ENCODE assay signal across 1 cellular context in genomic region chr4:10185518-10186227, GRCh38.
TF ChIP-seq lines count a peak whose summit lies in the region.

No MANE protein-coding gene starts in this region.

TF ChIP-seq in K562, 482 proteins besides CTCF, POLR2A, EP300 and RAD21 (continued from another document and continues in another):
- TF ChIP-seq CBX5 (IDR thresholded peaks at IDR 0.05; ENCODE audit: borderline replicate concordance, low read depth) (no peak), ARID3B (CRISPR knock-in tag; IDR thresholded peaks at IDR 0.05; ENCODE audit: borderline replicate concordance) (no peak), ZNF76 (CRISPR knock-in tag; IDR thresholded peaks at IDR 0.05; ENCODE audit: borderline replicate concordance) (no peak), RERE (CRISPR knock-in tag; IDR thresholded peaks at IDR 0.05; ENCODE audit: borderline replicate concordance) (no peak), XRCC5 (IDR thresholded peaks at IDR 0.05; ENCODE audit: low read depth, low read length) (no peak), TAL1 (IDR thresholded peaks at IDR 0.05) (peak; percentile 43; the same call in 1 of the 2 replicates), TOE1 (IDR thresholded peaks at IDR 0.05; ENCODE audit: borderline replicate concordance) (peak; percentile 70; the same call in 1 of the 2 replicates), TOE1 (CRISPR knock-in tag; IDR thresholded peaks at IDR 0.05; ENCODE audit: borderline replicate concordance, low read depth) (no peak), FOXP4 (CRISPR knock-in tag; IDR thresholded peaks at IDR 0.05; ENCODE audit: borderline replicate concordance) (no peak), TFAP4 (CRISPR knock-in tag; IDR thresholded peaks at IDR 0.05; ENCODE audit: borderline replicate concordance) (peak; percentile 24; the same call in 1 of the 2 replicates), ZNF311 (CRISPR knock-in tag; IDR thresholded peaks at IDR 0.05) (peak; percentile 54; the same call in 1 of the 2 replicates), STAT5A (IDR thresholded peaks at IDR 0.05; ENCODE audit: borderline replicate concordance, low read length) (peak; percentile 34; the same call in 1 of the 2 replicates), ZNF280A (IDR thresholded peaks at IDR 0.05; ENCODE audit: low read depth, partially characterized antibody) (no peak), DACH1 (IDR thresholded peaks at IDR 0.05; ENCODE audit: partially characterized antibody) (no peak)
- TF ChIP-seq, protein P1, sequence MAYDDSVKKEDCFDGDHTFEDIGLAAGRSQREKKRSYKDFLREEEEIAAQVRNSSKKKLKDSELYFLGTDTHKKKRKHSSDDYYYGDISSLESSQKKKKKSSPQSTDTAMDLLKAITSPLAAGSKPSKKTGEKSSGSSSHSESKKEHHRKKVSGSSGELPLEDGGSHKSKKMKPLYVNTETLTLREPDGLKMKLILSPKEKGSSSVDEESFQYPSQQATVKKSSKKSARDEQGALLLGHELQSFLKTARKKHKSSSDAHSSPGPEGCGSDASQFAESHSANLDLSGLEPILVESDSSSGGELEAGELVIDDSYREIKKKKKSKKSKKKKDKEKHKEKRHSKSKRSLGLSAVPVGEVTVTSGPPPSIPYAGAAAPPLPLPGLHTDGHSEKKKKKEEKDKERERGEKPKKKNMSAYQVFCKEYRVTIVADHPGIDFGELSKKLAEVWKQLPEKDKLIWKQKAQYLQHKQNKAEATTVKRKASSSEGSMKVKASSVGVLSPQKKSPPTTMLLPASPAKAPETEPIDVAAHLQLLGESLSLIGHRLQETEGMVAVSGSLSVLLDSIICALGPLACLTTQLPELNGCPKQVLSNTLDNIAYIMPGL (CRISPR knock-in tag; IDR thresholded peaks at IDR 0.05) = no peak
- TF ChIP-seq, protein P2, sequence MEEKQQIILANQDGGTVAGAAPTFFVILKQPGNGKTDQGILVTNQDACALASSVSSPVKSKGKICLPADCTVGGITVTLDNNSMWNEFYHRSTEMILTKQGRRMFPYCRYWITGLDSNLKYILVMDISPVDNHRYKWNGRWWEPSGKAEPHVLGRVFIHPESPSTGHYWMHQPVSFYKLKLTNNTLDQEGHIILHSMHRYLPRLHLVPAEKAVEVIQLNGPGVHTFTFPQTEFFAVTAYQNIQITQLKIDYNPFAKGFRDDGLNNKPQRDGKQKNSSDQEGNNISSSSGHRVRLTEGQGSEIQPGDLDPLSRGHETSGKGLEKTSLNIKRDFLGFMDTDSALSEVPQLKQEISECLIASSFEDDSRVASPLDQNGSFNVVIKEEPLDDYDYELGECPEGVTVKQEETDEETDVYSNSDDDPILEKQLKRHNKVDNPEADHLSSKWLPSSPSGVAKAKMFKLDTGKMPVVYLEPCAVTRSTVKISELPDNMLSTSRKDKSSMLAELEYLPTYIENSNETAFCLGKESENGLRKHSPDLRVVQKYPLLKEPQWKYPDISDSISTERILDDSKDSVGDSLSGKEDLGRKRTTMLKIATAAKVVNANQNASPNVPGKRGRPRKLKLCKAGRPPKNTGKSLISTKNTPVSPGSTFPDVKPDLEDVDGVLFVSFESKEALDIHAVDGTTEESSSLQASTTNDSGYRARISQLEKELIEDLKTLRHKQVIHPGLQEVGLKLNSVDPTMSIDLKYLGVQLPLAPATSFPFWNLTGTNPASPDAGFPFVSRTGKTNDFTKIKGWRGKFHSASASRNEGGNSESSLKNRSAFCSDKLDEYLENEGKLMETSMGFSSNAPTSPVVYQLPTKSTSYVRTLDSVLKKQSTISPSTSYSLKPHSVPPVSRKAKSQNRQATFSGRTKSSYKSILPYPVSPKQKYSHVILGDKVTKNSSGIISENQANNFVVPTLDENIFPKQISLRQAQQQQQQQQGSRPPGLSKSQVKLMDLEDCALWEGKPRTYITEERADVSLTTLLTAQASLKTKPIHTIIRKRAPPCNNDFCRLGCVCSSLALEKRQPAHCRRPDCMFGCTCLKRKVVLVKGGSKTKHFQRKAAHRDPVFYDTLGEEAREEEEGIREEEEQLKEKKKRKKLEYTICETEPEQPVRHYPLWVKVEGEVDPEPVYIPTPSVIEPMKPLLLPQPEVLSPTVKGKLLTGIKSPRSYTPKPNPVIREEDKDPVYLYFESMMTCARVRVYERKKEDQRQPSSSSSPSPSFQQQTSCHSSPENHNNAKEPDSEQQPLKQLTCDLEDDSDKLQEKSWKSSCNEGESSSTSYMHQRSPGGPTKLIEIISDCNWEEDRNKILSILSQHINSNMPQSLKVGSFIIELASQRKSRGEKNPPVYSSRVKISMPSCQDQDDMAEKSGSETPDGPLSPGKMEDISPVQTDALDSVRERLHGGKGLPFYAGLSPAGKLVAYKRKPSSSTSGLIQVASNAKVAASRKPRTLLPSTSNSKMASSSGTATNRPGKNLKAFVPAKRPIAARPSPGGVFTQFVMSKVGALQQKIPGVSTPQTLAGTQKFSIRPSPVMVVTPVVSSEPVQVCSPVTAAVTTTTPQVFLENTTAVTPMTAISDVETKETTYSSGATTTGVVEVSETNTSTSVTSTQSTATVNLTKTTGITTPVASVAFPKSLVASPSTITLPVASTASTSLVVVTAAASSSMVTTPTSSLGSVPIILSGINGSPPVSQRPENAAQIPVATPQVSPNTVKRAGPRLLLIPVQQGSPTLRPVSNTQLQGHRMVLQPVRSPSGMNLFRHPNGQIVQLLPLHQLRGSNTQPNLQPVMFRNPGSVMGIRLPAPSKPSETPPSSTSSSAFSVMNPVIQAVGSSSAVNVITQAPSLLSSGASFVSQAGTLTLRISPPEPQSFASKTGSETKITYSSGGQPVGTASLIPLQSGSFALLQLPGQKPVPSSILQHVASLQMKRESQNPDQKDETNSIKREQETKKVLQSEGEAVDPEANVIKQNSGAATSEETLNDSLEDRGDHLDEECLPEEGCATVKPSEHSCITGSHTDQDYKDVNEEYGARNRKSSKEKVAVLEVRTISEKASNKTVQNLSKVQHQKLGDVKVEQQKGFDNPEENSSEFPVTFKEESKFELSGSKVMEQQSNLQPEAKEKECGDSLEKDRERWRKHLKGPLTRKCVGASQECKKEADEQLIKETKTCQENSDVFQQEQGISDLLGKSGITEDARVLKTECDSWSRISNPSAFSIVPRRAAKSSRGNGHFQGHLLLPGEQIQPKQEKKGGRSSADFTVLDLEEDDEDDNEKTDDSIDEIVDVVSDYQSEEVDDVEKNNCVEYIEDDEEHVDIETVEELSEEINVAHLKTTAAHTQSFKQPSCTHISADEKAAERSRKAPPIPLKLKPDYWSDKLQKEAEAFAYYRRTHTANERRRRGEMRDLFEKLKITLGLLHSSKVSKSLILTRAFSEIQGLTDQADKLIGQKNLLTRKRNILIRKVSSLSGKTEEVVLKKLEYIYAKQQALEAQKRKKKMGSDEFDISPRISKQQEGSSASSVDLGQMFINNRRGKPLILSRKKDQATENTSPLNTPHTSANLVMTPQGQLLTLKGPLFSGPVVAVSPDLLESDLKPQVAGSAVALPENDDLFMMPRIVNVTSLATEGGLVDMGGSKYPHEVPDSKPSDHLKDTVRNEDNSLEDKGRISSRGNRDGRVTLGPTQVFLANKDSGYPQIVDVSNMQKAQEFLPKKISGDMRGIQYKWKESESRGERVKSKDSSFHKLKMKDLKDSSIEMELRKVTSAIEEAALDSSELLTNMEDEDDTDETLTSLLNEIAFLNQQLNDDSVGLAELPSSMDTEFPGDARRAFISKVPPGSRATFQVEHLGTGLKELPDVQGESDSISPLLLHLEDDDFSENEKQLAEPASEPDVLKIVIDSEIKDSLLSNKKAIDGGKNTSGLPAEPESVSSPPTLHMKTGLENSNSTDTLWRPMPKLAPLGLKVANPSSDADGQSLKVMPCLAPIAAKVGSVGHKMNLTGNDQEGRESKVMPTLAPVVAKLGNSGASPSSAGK (IDR thresholded peaks at IDR 0.05) = peak; percentile 50
- TF ChIP-seq, protein P3, sequence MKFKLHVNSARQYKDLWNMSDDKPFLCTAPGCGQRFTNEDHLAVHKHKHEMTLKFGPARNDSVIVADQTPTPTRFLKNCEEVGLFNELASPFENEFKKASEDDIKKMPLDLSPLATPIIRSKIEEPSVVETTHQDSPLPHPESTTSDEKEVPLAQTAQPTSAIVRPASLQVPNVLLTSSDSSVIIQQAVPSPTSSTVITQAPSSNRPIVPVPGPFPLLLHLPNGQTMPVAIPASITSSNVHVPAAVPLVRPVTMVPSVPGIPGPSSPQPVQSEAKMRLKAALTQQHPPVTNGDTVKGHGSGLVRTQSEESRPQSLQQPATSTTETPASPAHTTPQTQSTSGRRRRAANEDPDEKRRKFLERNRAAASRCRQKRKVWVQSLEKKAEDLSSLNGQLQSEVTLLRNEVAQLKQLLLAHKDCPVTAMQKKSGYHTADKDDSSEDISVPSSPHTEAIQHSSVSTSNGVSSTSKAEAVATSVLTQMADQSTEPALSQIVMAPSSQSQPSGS (CRISPR knock-in tag; IDR thresholded peaks at IDR 0.05) = no peak
- TF ChIP-seq, protein P4, sequence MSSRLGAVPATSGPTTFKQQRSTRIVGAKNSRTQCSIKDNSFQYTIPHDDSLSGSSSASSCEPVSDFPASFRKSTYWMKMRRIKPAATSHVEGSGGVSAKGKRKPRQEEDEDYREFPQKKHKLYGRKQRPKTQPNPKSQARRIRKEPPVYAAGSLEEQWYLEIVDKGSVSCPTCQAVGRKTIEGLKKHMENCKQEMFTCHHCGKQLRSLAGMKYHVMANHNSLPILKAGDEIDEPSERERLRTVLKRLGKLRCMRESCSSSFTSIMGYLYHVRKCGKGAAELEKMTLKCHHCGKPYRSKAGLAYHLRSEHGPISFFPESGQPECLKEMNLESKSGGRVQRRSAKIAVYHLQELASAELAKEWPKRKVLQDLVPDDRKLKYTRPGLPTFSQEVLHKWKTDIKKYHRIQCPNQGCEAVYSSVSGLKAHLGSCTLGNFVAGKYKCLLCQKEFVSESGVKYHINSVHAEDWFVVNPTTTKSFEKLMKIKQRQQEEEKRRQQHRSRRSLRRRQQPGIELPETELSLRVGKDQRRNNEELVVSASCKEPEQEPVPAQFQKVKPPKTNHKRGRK (tag; IDR thresholded peaks at IDR 0.05) = no peak
